Comparison of ENCODE assay signal across 11 cellular contexts in the genomic region with DNA sequence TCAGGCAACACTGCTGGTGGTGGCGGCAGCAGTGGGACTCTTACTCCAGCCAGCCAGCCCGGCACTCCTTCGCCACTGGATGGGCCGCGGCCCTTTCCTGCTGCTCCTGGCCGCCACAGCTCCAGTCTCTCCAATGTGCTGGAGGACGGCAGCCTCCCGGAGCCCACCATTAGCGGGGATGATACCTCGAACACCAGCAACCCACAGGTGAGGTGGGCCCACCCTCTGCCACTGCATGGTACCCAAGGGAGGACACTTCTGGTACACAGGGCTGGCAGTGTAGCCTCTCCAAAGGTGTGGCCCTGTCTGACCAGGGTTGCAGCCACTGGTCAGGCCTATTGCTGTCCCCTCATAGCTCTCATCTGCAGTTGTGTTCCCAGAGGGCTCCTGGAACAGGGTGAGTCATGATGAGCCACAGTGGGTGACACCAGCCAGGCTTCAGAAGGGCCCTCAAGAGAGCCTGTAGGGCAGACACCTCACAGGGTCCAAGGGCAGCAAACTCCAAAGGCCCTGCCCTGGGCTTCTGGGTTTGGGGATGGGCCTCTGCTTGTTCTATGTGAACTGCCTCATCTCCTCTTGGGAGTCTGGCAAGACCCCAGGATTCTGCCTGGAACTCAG. TPM values are rescaled to one million over a fixed set of nuclear protein-coding genes. Genes with fewer than 3 reads are reported as not detected.
DNase-seq lines count a peak whose midpoint lies in the region; ATAC-seq, FAIRE-seq and TF ChIP-seq lines count a peak whose summit lies in the region.
"Had no signal": no experiment of that assay in that cellular context is flagged by ENCODE, and none has a peak within 500 bp of the region (broad histone marks: within the 10 kb centered on the region; RNA-seq: fewer than 3 reads in every experiment).

No MANE protein-coding gene starts in this region.

- H3K36me3 ChIP-seq in HCT116 (ENCODE audit: control insufficient read depth in 1 of 2, insufficient read depth in 2 of 2, low read length in 2 of 2), result peaks cover 0 to 17% of the 10 kb centered on the region in 2 experiments; a peak in 2 of 4 replicates
- H3K36me3 ChIP-seq in bronchial epithelial cell (ENCODE audit: control insufficient read depth, insufficient read depth, low read length), result peaks cover 70% of the 10 kb centered on the region
- H3K36me3 ChIP-seq in neutrophil, result peaks cover 100% of the 10 kb centered on the region
- H3K36me3 ChIP-seq in hepatocyte (replicated peaks; ENCODE audit: insufficient read depth, low read depth), result no peaks in the 10 kb centered on the region

- ATAC-seq in HCT116, result no peak; the same call in 1 of the 2 replicates
- no peak for ATAC-seq in GM19452 (IDR thresholded peaks at IDR 0.05; ENCODE audit: unreplicated experiment)
- ATAC-seq: activated CD8-positive, alpha-beta memory T cell treated with anti-CD3 and anti-CD28 coated beads, Interleukin-2, amount 10 ng/mL, durations not matched to agents 7 days and 5 days had no signal

- H3K9ac ChIP-seq in HCT116 (ENCODE audit: low read length), result no peak overlapping the region

- H3K9me3 ChIP-seq in HCT116 (ENCODE audit: control insufficient read depth in 1 of 2, insufficient read depth in 1 of 2, low read depth in 1 of 2, low read length in 2 of 2) (no peaks in the 10 kb centered on the region), neutrophil (no peaks in the 10 kb centered on the region), hepatocyte (ENCODE audit: low read depth) (no peaks in the 10 kb centered on the region)
- H3K9me3 ChIP-seq: vagina had no signal

- intact Hi-C loops in HCT116 (cut with micrococcal nuclease), result no loop called here

- POLR2A ChIA-PET in HCT116 (lab: Charles Lee), result no interaction called here

- H3K4me2 ChIP-seq in HCT116 (ENCODE audit: low read length) (0 out of 2 replicates have a peak overlapping the region, but pooled peaks have one; percentile 7), hepatocyte (no peak overlapping the region)

- no peak for TF ChIP-seq RAD21 in HCT116 (IDR thresholded peaks at IDR 0.05; ENCODE audit: low read depth)

- 95% methylated on average over 10 of the region's 10 CpGs for WGBS in hepatocyte (ENCODE audit: low lambda C conversion rate, missing lambda C conversion rate)

- H3K27me3 ChIP-seq in HCT116 (ENCODE audit: insufficient read depth, low read length) (no peaks in the 10 kb centered on the region), bronchial epithelial cell (ENCODE audit: control insufficient read depth, insufficient read depth, low read length) (no peaks in the 10 kb centered on the region), neutrophil (no peaks in the 10 kb centered on the region), hepatocyte (no peaks in the 10 kb centered on the region)
- H3K27me3 ChIP-seq: vagina had no signal

- TF ChIP-seq POLR2A in HCT116 (IDR thresholded peaks at IDR 0.05; ENCODE audit: borderline replicate concordance, extremely low read depth, insufficient read depth, insufficient read length), result no peak

- DNase-seq in Daoy (ENCODE audit: low read depth), result peak; percentile 44
- DNase-seq in HCT116 (ENCODE audit: low read depth, low spot score), result no peak
- peak; percentile 41 for DNase-seq in bronchial epithelial cell (ENCODE audit: low read depth)
- no peak for DNase-seq in hepatocyte (ENCODE audit: low spot score)
- DNase-seq in caudate nucleus (lab: John Stamatoyannopoulos, UW), result no peak
- DNase-seq: activated CD8-positive, alpha-beta memory T cell treated with anti-CD3 and anti-CD28 coated beads, Interleukin-2, amount 10 ng/mL, durations not matched to agents 7 days and 5 days; stimulated activated CD4-positive, alpha-beta T cell treated with anti-CD3 and anti-CD28 coated beads, Interleukin-4, amount 100 ng/mL, for 24 hours had no signal

- H3K79me2 ChIP-seq in HCT116 (ENCODE audit: insufficient read depth, low read length) (no peaks in the 10 kb centered on the region), hepatocyte (no peaks in the 10 kb centered on the region)

- H3K4me3 ChIP-seq in HCT116 (replicated peaks in 1 of 2; ENCODE audit: low read depth in 1 of 2, low read length in 2 of 2) (no peak overlapping the region), bronchial epithelial cell (ENCODE audit: low read depth, low read length) (no peak overlapping the region), neutrophil (ENCODE audit: low read depth in 1 of 2, low read length in 1 of 2) (no peak overlapping the region), hepatocyte (no peak overlapping the region)
- H3K4me3 ChIP-seq: vagina had no signal

- TF ChIP-seq CTCF in HCT116 (IDR thresholded peaks at IDR 0.05 in 2 of 3, conservative IDR thresholded peaks at IDR 0.05 in 1 of 3; ENCODE audit: borderline replicate concordance in 1 of 3, insufficient read depth in 1 of 3, low read depth in 2 of 3, low read length in 2 of 3), result no peak
- TF ChIP-seq CTCF in bronchial epithelial cell (IDR thresholded peaks at IDR 0.05; ENCODE audit: insufficient read depth, low read length, severe bottlenecking), result no peak
- TF ChIP-seq CTCF in neutrophil (IDR thresholded peaks at IDR 0.05), result no peak
- no peak for TF ChIP-seq CTCF in hepatocyte (IDR thresholded peaks at IDR 0.05; ENCODE audit: poor library complexity)

- H3K4me1 ChIP-seq in HCT116 (ENCODE audit: control insufficient read depth in 1 of 2, insufficient read depth in 2 of 2, low read length in 2 of 2) (peaks cover 0 to 15% of the 10 kb centered on the region in 2 experiments; a peak in 1 of 4 replicates), neutrophil (ENCODE audit: control insufficient read depth in 1 of 2, insufficient read depth in 1 of 2, low read depth in 1 of 2, low read length in 1 of 2) (peaks cover 9 to 17% of the 10 kb centered on the region in 2 experiments), hepatocyte (ENCODE audit: insufficient read depth) (peaks cover 10% of the 10 kb centered on the region)

- CTCF ChIA-PET in HCT116 (lab: Charles Lee), result no interaction called here

- no peaks in the 10 kb centered on the region for H3K9me2 ChIP-seq in HCT116 (ENCODE audit: insufficient read depth)
- H3K9me2 ChIP-seq in hepatocyte (replicated peaks; ENCODE audit: insufficient read depth), result no peaks in the 10 kb centered on the region

- RAD21 ChIA-PET in HCT116 (lab: Charles Lee; ENCODE audit: low non-redundant PET in 1 of 2, low total read pairs in 2 of 2, uncharacterized antibody in 2 of 2, unreplicated experiment in 2 of 2), result no interaction called here

- no peak overlapping the region for H2AFZ ChIP-seq in HCT116 (ENCODE audit: low read depth, low read length, poor library complexity, severe bottlenecking)
- H2AFZ ChIP-seq in hepatocyte, result no peak overlapping the region

- BruUV-seq in HCT116 (replicated peaks; lab: Mats Ljungman, UMichigan), result no TSS peak

- H4K20me1 ChIP-seq in HCT116 (ENCODE audit: insufficient read depth) (no peaks in the 10 kb centered on the region), hepatocyte (ENCODE audit: insufficient read depth, poor library complexity, severe bottlenecking) (no peaks in the 10 kb centered on the region)

- H3K27ac ChIP-seq in HCT116 (ENCODE audit: low read depth, low read length) (no peak overlapping the region), neutrophil (peak overlapping the region; percentile 27), hepatocyte (no peak overlapping the region), caudate nucleus (ENCODE audit: low read depth, low read length) (no peak overlapping the region)
- H3K27ac ChIP-seq: vagina, VCaP had no signal

- FAIRE-seq in bronchial epithelial cell (lab: Jason Lieb, UNC), result no peak

TF ChIP-seq in HCT116, 20 proteins besides CTCF, POLR2A, EP300 and RAD21 (continues in another document):
- TF ChIP-seq ZNF274 (IDR thresholded peaks at IDR 0.05; ENCODE audit: low read depth, low read length), result no peak
- no peak for TF ChIP-seq EZH2phosphoT487 (IDR thresholded peaks at IDR 0.05; ENCODE audit: borderline replicate concordance)
- no peak for TF ChIP-seq ZBTB33 (IDR thresholded peaks at IDR 0.05; ENCODE audit: extremely low read depth, insufficient replicate concordance, low read length)
- no peak for TF ChIP-seq EGR1 (IDR thresholded peaks at IDR 0.05; ENCODE audit: low read depth)

RNA-seq across cellular contexts. Expression of gene NBEAL2, which starts 20.8 kb away (rescaled TPM):
- total RNA-seq in Daoy (2014; rRNA removed; shearing (Covaris generic)), result 5.0 and 8.3 TPM in 2 replicates
- total RNA-seq in HCT116 (2021; ENCODE audit: unreplicated experiment) (72.9 TPM), bronchial epithelial cell (20.0 and 35.5 TPM in 2 replicates), hepatocyte (23.6 and 38.6 TPM in 2 replicates)
- polyA plus RNA-seq in HCT116 (2012), result 55.2 and 61.9 TPM in 2 replicates
- polyA plus RNA-seq in hepatocyte, result 42.2 and 58.5 TPM in 2 replicates

RNA-seq across cellular contexts. Expression of gene CCDC12, which starts 23.8 kb away (rescaled TPM):
- 26.2 and 29.1 TPM in 2 replicates for total RNA-seq in Daoy (2014; rRNA removed; shearing (Covaris generic))
- total RNA-seq in HCT116 (2021; ENCODE audit: unreplicated experiment) (46.5 TPM), bronchial epithelial cell (39.2 and 41.9 TPM in 2 replicates), hepatocyte (41.1 and 47.5 TPM in 2 replicates)
- 53.5 and 55.3 TPM in 2 replicates for polyA plus RNA-seq in HCT116 (2012)
- polyA plus RNA-seq in hepatocyte, result 78.4 and 107 TPM in 2 replicates

Comparison
In these comparisons a context has a peak if more than half of its experiments do, and no peak if none do; other contexts are left out.
1. DNase-seq: peak in Daoy (single experiment) and bronchial epithelial cell (single experiment); none in HCT116 (single experiment), hepatocyte (single experiment) and caudate nucleus (0 of 61).